Comparison of ENCODE assay signal across 11 cellular contexts in genomic region chr2:233380132-233381012, GRCh38. TPM values are rescaled to one million over a fixed set of nuclear protein-coding genes. Genes with fewer than 3 reads are reported as not detected.
DNase-seq lines count a peak whose midpoint lies in the region; ATAC-seq and TF ChIP-seq lines count a peak whose summit lies in the region.
"Had no signal": no experiment of that assay in that cellular context is flagged by ENCODE, and none has a peak within 500 bp of the region (broad histone marks: within the 10 kb centered on the region; RNA-seq: fewer than 3 reads in every experiment).

No MANE protein-coding gene starts in this region.

- no peak overlapping the region for H3K23ac ChIP-seq in IMR-90 (ENCODE audit: low read depth, low read length)

- peaks cover 13% of the 10 kb centered on the region for H3K36me3 Mint-ChIP-seq in endodermal cell (ENCODE audit: low read depth)

- H3K27me3 ChIP-seq in IMR-90 (ENCODE audit: control insufficient read depth, insufficient read depth, low read length) (no peaks in the 10 kb centered on the region), endodermal cell (ENCODE audit: control insufficient read depth, insufficient read depth, low read length, poor library complexity, severe bottlenecking) (no peaks in the 10 kb centered on the region)
- H3K27me3 ChIP-seq: upper lobe of left lung had no signal

- H2BK120ac ChIP-seq in IMR-90 (ENCODE audit: low read depth, low read length), result no peak overlapping the region

- no peak for TF ChIP-seq RAD21 in IMR-90 (IDR thresholded peaks at IDR 0.05; ENCODE audit: low read length)

- H3K79me1 ChIP-seq in IMR-90 (ENCODE audit: low read depth in 1 of 2, low read length in 2 of 2), result peaks cover 9 to 27% of the 10 kb centered on the region in 2 experiments

- intact Hi-C loops in IMR-90 (cut with micrococcal nuclease), result no loop called here

- no peak overlapping the region for H2BK5ac ChIP-seq in IMR-90 (ENCODE audit: low read depth, low read length, poor library complexity, severe bottlenecking)

- TF ChIP-seq POLR2A in IMR-90 (IDR thresholded peaks at IDR 0.05; ENCODE audit: low read depth, low read length), result no peak

- H3K14ac ChIP-seq in IMR-90 (replicated peaks; ENCODE audit: low read depth, low read length), result no peak overlapping the region

- H3K18ac ChIP-seq in IMR-90 (ENCODE audit: low read depth, low read length), result no peak overlapping the region

- no peak overlapping the region for H3K56ac ChIP-seq in IMR-90 (ENCODE audit: extremely low read depth, insufficient read depth, low read length)

- peak overlapping the region; percentile 50 for H2AK9ac ChIP-seq in IMR-90 (replicated peaks; ENCODE audit: low read depth, low read length, poor library complexity)

- POLR2A ChIA-PET in IMR-90 (lab: Charles Lee; ENCODE audit: unreplicated experiment), result no interaction called here

- no peak overlapping the region for H2BK20ac ChIP-seq in IMR-90 (ENCODE audit: low read depth, low read length)

- TF ChIP-seq CTCF in IMR-90 (conservative IDR thresholded peaks at IDR 0.05; ENCODE audit: low read depth, low read length) (no peak), endodermal cell (conservative IDR thresholded peaks at IDR 0.05) (no peak)

- CTCF ChIA-PET in IMR-90 (lab: Yijun Ruan, JAX), result no interaction called here

- dilution Hi-C loops in IMR-90 (cut with HindIII; ENCODE audit: low sequenced_read_pairs, unreplicated experiment), result no loop called here

- no peak overlapping the region for H4K91ac ChIP-seq in IMR-90 (ENCODE audit: insufficient read depth, low read depth, low read length)

- 92% methylated on average over 5 of the region's 14 CpGs; no CpG with 5 or more reads in 1 of the 2 experiments for WGBS in IMR-90 (ENCODE audit: extremely low coverage in 2 of 2, insufficient read length in 1 of 2), 2 experiments
- WGBS in endodermal cell (ENCODE audit: insufficient coverage in 1 of 2, insufficient read length in 1 of 2), 2 experiments, result 87 to 90% methylated on average over 8 to 14 of the region's 14 CpGs

- H3K4me3 ChIP-seq in IMR-90 (ENCODE audit: insufficient read depth, low read depth, low read length) (no peak overlapping the region), endodermal cell (ENCODE audit: low read length) (no peak overlapping the region)
- H3K4me3 ChIP-seq: upper lobe of left lung had no signal

- no peak overlapping the region for H2AFZ ChIP-seq in IMR-90 (replicated peaks; ENCODE audit: low read length, poor library complexity)

- no peak overlapping the region for H3K9ac ChIP-seq in IMR-90 (ENCODE audit: low read depth, low read length)
- H3K9ac ChIP-seq in endodermal cell (ENCODE audit: extremely low read depth, low read length, poor library complexity, severe bottlenecking), result no peak overlapping the region

- no peak overlapping the region for H3K4me3 Mint-ChIP-seq in endodermal cell

- peak overlapping the region; percentile 11 for H3K27ac Mint-ChIP-seq in endodermal cell

- H3K36me3 ChIP-seq in IMR-90 (ENCODE audit: control insufficient read depth, insufficient read depth, low read length) (no peaks in the 10 kb centered on the region), endodermal cell (ENCODE audit: control insufficient read depth, insufficient read depth, low read length) (no peaks in the 10 kb centered on the region)

- H3K4me2 ChIP-seq in IMR-90 (ENCODE audit: low read depth, low read length), result no peak overlapping the region

- no peak overlapping the region for H2AK5ac ChIP-seq in IMR-90 (ENCODE audit: low read depth, low read length)

- in situ Hi-C loops in IMR-90 (cut with MboI; ENCODE audit: low sequenced_read_pairs), result no loop called here

- H2BK15ac ChIP-seq in IMR-90 (ENCODE audit: low read depth, low read length), result no peak overlapping the region

- DNase-seq in AG08396 (ENCODE audit: low spot score) (peak; percentile 42), IMR-90 (peak; percentile 42), endodermal cell (no peak), NCI-H2171 treated with DMSO at 0.1 percent for 48 hours (lab: John Stamatoyannopoulos, UW) (no peak)
- no peak for DNase-seq in stimulated activated CD4-positive, alpha-beta T cell treated with anti-CD3 and anti-CD28 coated beads, Interleukin-1b, Interleukin-23, amount 100 ng/mL, for 48 hours
- DNase-seq: activated CD8-positive, alpha-beta memory T cell treated with anti-CD3 and anti-CD28 coated beads, Interleukin-2, amount 50 U/mL, for 48 hours; T-helper 1 cell had no signal

- H3K9me1 ChIP-seq in IMR-90 (ENCODE audit: insufficient read depth, low read length), result peaks cover 10% of the 10 kb centered on the region; the same call in 1 of the 2 replicates

- no peaks in the 10 kb centered on the region for H3K27me3 Mint-ChIP-seq in endodermal cell (ENCODE audit: insufficient read depth)

- H3K4me1 Mint-ChIP-seq in endodermal cell, result peaks cover 30% of the 10 kb centered on the region

- H4K5ac ChIP-seq in IMR-90 (ENCODE audit: low read depth, low read length), result no peak overlapping the region

- BruUV-seq in IMR-90 (replicated peaks; lab: Mats Ljungman, UMichigan), result no TSS peak

- ATAC-seq in GM18907 (IDR thresholded peaks at IDR 0.05; ENCODE audit: unreplicated experiment), result peak; percentile 51
- ATAC-seq in IMR-90 (ENCODE audit: low read depth), result no peak
- no peak for ATAC-seq in esophagus mucosa
- no peak for ATAC-seq in HG02840 (IDR thresholded peaks at IDR 0.05; ENCODE audit: low FRiP score, unreplicated experiment)

- no peak overlapping the region for H4K8ac ChIP-seq in IMR-90 (ENCODE audit: low read depth in 2 of 2, low read length in 2 of 2)

- peaks cover 11% of the 10 kb centered on the region for H4K20me1 ChIP-seq in IMR-90 (ENCODE audit: insufficient read depth, low read length)

- H3K4ac ChIP-seq in IMR-90 (ENCODE audit: low read depth, low read length), result no peak overlapping the region

- H3K4me1 ChIP-seq in IMR-90 (ENCODE audit: control insufficient read depth, insufficient read depth, low read length), result peaks cover 2% of the 10 kb centered on the region; the same call in 1 of the 2 replicates
- H3K4me1 ChIP-seq in endodermal cell (ENCODE audit: control insufficient read depth, insufficient read depth, low read length), result no peaks in the 10 kb centered on the region

- H3K27ac ChIP-seq in IMR-90 (ENCODE audit: insufficient read depth, low read length) (no peak overlapping the region), endodermal cell (ENCODE audit: low read depth, low read length) (no peak overlapping the region)

- no peaks in the 10 kb centered on the region for H3K9me3 Mint-ChIP-seq in endodermal cell

- no peaks in the 10 kb centered on the region for H3K9me3 ChIP-seq in IMR-90 (ENCODE audit: control insufficient read depth, insufficient read depth, low read length)
- H3K9me3 ChIP-seq in endodermal cell (ENCODE audit: control insufficient read depth, low read length), result no peaks in the 10 kb centered on the region
- H3K9me3 ChIP-seq: upper lobe of left lung had no signal

TF ChIP-seq in IMR-90, 13 proteins besides CTCF, POLR2A, EP300 and RAD21:
- TF ChIP-seq RFX5 (IDR thresholded peaks at IDR 0.05; ENCODE audit: low read depth, low read length) (no peak), USF2 (IDR thresholded peaks at IDR 0.05; ENCODE audit: low read depth, low read length) (no peak), MAZ (IDR thresholded peaks at IDR 0.05; ENCODE audit: borderline replicate concordance, low read depth, low read length) (no peak), SMC3 (IDR thresholded peaks at IDR 0.05; ENCODE audit: low read depth, low read length) (no peak), RCOR1 (IDR thresholded peaks at IDR 0.05; ENCODE audit: insufficient replicate concordance, low read length) (no peak), MAFK (IDR thresholded peaks at IDR 0.05; ENCODE audit: low read depth, low read length) (no peak), CEBPB (IDR thresholded peaks at IDR 0.05; ENCODE audit: low read depth, low read length) (no peak), MXI1 (IDR thresholded peaks at IDR 0.05; ENCODE audit: borderline replicate concordance, low read depth, low read length) (no peak)

RNA-seq across cellular contexts. Expression of gene DGKD, which starts 26.1 kb away (rescaled TPM):
- total RNA-seq in IMR-90 (2012; rRNA removed) (5.8 and 6.5 TPM in 2 replicates), endodermal cell (10 to 100 TPM; 39.2 to 46.9 TPM), esophagus mucosa (6.7 TPM)
- 8.5 and 10.1 TPM in 2 replicates for polyA plus RNA-seq in IMR-90 (2012; rRNA removed)
- polyA plus RNA-seq in IMR-90 (2012; cell fraction: cytosol; rRNA removed), result 7.0 and 7.4 TPM in 2 replicates
- 41.1 and 42.5 TPM in 2 replicates for polyA plus RNA-seq in IMR-90 (2012; cell fraction: nucleus; rRNA removed; ENCODE audit: low replicate concordance)
- 27.4 TPM for polyA plus RNA-seq in endodermal cell (2013, experiment 1 of 2)
- polyA plus RNA-seq in endodermal cell (2013, experiment 2 of 2), result 22.4 TPM

Comparison
In these comparisons a context has a peak if more than half of its experiments do, and no peak if none do; other contexts are left out.
1. DNase-seq: peak in AG08396 (single experiment) and IMR-90 (single experiment); none in endodermal cell (single experiment), stimulated activated CD4-positive, alpha-beta T cell treated with anti-CD3 and anti-CD28 coated beads, Interleukin-1b, Interleukin-23, amount 100 ng/mL, for 48 hours (single experiment) and NCI-H2171 treated with DMSO at 0.1 percent for 48 hours (single experiment).